Comparison of ENCODE assay signal across 8 cellular contexts in genomic region chr3:129605593-129606521, GRCh38. TPM values are rescaled to one million over a fixed set of nuclear protein-coding genes. Genes with fewer than 3 reads are reported as not detected.
DNase-seq lines count a peak whose midpoint lies in the region; ATAC-seq and TF ChIP-seq lines count a peak whose summit lies in the region.

No MANE protein-coding gene starts in this region.

- H3K27me3 ChIP-seq in mucosa of stomach (ENCODE audit: control insufficient read depth, insufficient read depth, low read length) (peaks cover 29% of the 10 kb centered on the region), thoracic aorta (replicated peaks; ENCODE audit: insufficient read depth) (no peaks in the 10 kb centered on the region)

- TF ChIP-seq CTCF in endothelial cell (IDR thresholded peaks at IDR 0.05; ENCODE audit: unreplicated experiment) (no peak), thoracic aorta (IDR thresholded peaks at IDR 0.05) (no peak)

- H3K4me3 ChIP-seq in mucosa of stomach (ENCODE audit: low read length) (no peak overlapping the region), thoracic aorta (peak overlapping the region; percentile 86)

- H3K4me3 Mint-ChIP-seq in activated CD4-positive, alpha-beta memory T cell treated with anti-CD3 and anti-CD28 coated beads, Interleukin-2, amount 10 ng/mL, durations not matched to agents 7 days and 5 days: peak overlapping the region; percentile 78
- peak overlapping the region; percentile 100 for H3K4me3 Mint-ChIP-seq in endothelial cell (ENCODE audit: unreplicated experiment)

- peak; percentile 29 for DNase-seq in GDM1 (lab: John Stamatoyannopoulos, UW)
- peak; percentile 26 for DNase-seq in NCI-H1417 treated with DMSO at 0.1 percent for 48 hours (lab: John Stamatoyannopoulos, UW)
- DNase-seq in activated CD4-positive, alpha-beta memory T cell treated with anti-CD3 and anti-CD28 coated beads, Interleukin-2, amount 10 ng/mL, durations not matched to agents 7 days and 5 days: peak; percentile 48
- no peak for DNase-seq in endothelial cell (ENCODE audit: low spot score)
- DNase-seq in thoracic aorta (ENCODE audit: low spot score): no peak
- DNase-seq in middle frontal gyrus (ENCODE audit: extremely low spot score, low spot score): no peak
- no peak for DNase-seq in G401 (ENCODE audit: low spot score)

- no peaks in the 10 kb centered on the region for H3K9me3 ChIP-seq in mucosa of stomach (ENCODE audit: control insufficient read depth, low read length)
- no peaks in the 10 kb centered on the region for H3K9me3 ChIP-seq in thoracic aorta

- H3K36me3 ChIP-seq in mucosa of stomach (ENCODE audit: control insufficient read depth, insufficient read depth, low read length): no peaks in the 10 kb centered on the region
- H3K36me3 ChIP-seq in thoracic aorta: no peaks in the 10 kb centered on the region

- H3K27ac Mint-ChIP-seq in activated CD4-positive, alpha-beta memory T cell treated with anti-CD3 and anti-CD28 coated beads, Interleukin-2, amount 10 ng/mL, durations not matched to agents 7 days and 5 days: no peak overlapping the region
- peak overlapping the region; percentile 94 for H3K27ac Mint-ChIP-seq in endothelial cell (ENCODE audit: unreplicated experiment)

- H3K36me3 Mint-ChIP-seq in activated CD4-positive, alpha-beta memory T cell treated with anti-CD3 and anti-CD28 coated beads, Interleukin-2, amount 10 ng/mL, durations not matched to agents 7 days and 5 days (ENCODE audit: low read depth): peaks cover 2% of the 10 kb centered on the region
- H3K36me3 Mint-ChIP-seq in endothelial cell (ENCODE audit: low read depth, unreplicated experiment): peaks cover 41% of the 10 kb centered on the region

- no peak for ATAC-seq in thoracic aorta (ENCODE audit: insufficient number of reproducible peaks, low FRiP score, low read depth)

- peaks cover 65% of the 10 kb centered on the region for H3K27me3 Mint-ChIP-seq in activated CD4-positive, alpha-beta memory T cell treated with anti-CD3 and anti-CD28 coated beads, Interleukin-2, amount 10 ng/mL, durations not matched to agents 7 days and 5 days
- peaks cover 29% of the 10 kb centered on the region for H3K27me3 Mint-ChIP-seq in endothelial cell (ENCODE audit: unreplicated experiment)

- H3K4me1 Mint-ChIP-seq in activated CD4-positive, alpha-beta memory T cell treated with anti-CD3 and anti-CD28 coated beads, Interleukin-2, amount 10 ng/mL, durations not matched to agents 7 days and 5 days: peaks cover 13% of the 10 kb centered on the region
- H3K4me1 Mint-ChIP-seq in endothelial cell (ENCODE audit: unreplicated experiment): peaks cover 66% of the 10 kb centered on the region

- in situ Hi-C loops in G401 (cut with HindIII; ENCODE audit: low sequenced_read_pairs): no loop called here

- POLR2A ChIA-PET in activated CD4-positive, alpha-beta memory T cell treated with anti-CD3 and anti-CD28 coated beads, Interleukin-2, amount 10 ng/mL, durations not matched to agents 7 days and 5 days (lab: Charles Lee): interaction anchor here (0.7 to 1.8 kb wide), 6 partner anchors 10 to 44 kb away, joined by 3 to 7 read pairs (median 4); no protein-coding TSS in a partner anchor

- H3K27ac ChIP-seq in thoracic aorta: peak overlapping the region; percentile 78 to 85

- H3K9me3 Mint-ChIP-seq in activated CD4-positive, alpha-beta memory T cell treated with anti-CD3 and anti-CD28 coated beads, Interleukin-2, amount 10 ng/mL, durations not matched to agents 7 days and 5 days: no peaks in the 10 kb centered on the region
- H3K9me3 Mint-ChIP-seq in endothelial cell (ENCODE audit: unreplicated experiment): no peaks in the 10 kb centered on the region

- CTCF ChIA-PET in activated CD4-positive, alpha-beta memory T cell treated with anti-CD3 and anti-CD28 coated beads, Interleukin-2, amount 10 ng/mL, durations not matched to agents 7 days and 5 days (lab: Charles Lee): interaction anchor here (0.6 to 1.0 kb wide), 4 partner anchors 12 to 999 kb away, joined by 3 to 4 read pairs (median 4); no protein-coding TSS in a partner anchor

- H3K4me1 ChIP-seq in mucosa of stomach (ENCODE audit: control insufficient read depth, insufficient read depth, low read length) (peaks cover 9% of the 10 kb centered on the region), thoracic aorta (ENCODE audit: control insufficient read depth in 1 of 2, low read depth in 2 of 2) (peaks cover 49 to 75% of the 10 kb centered on the region in 2 donors)

- peak overlapping the region; percentile 59 for H3K9ac ChIP-seq in mucosa of stomach (ENCODE audit: low read length)

RNA-seq across cellular contexts. Expression of gene PLXND1, which starts 0.6 kb away (rescaled TPM):
- total RNA-seq in activated CD4-positive, alpha-beta memory T cell treated with anti-CD3 and anti-CD28 coated beads, Interleukin-2, amount 10 ng/mL, durations not matched to agents 7 days and 5 days: 10 to 100 TPM; 13.4 to 18.0 TPM
- 1,753 TPM for total RNA-seq in endothelial cell (ENCODE audit: unreplicated experiment)
- total RNA-seq in thoracic aorta: 100 to 1,000 TPM; 207 to 246 TPM
- 21.2 and 54.7 TPM in 2 replicates for total RNA-seq in G401 (2014; rRNA removed; shearing (Covaris generic))

Comparison
In these comparisons a context has a peak if more than half of its experiments do, and no peak if none do; other contexts are left out.
1. DNase-seq: peak in GDM1 (single experiment), NCI-H1417 treated with DMSO at 0.1 percent for 48 hours (single experiment) and activated CD4-positive, alpha-beta memory T cell treated with anti-CD3 and anti-CD28 coated beads, Interleukin-2, amount 10 ng/mL, durations not matched to agents 7 days and 5 days (single experiment); none in endothelial cell (single experiment), thoracic aorta (single experiment), middle frontal gyrus (single experiment) and G401 (single experiment).